Comparison of ENCODE assay signal across 13 cellular contexts in the genomic region with DNA sequence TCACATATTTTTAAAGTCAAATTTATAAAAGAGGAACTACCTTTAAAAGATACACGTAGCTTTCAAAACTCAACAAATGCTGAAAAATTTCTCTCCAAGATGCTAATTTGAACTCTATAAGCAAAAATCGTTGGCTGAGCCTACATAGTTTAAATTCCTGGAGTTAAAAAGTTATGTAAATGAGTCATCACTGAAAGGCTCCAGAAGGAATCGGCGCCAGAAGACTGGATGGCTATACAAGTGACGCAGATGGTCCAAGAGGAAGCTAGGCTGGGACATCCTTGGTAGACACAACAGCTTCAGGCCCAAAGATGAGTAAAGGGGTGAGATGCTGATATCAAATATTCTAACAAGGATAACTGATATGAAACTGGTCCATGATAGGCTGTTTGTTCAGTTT. TPM values are rescaled to one million over a fixed set of nuclear protein-coding genes. Genes with fewer than 3 reads are reported as not detected.
DNase-seq lines count a peak whose midpoint lies in the region; FAIRE-seq and TF ChIP-seq lines count a peak whose summit lies in the region.
"Had no signal": no experiment of that assay in that cellular context is flagged by ENCODE, and none has a peak within 500 bp of the region (broad histone marks: within the 10 kb centered on the region; RNA-seq: fewer than 3 reads in every experiment).

No MANE protein-coding gene starts in this region.

- H3K9me3 ChIP-seq in OCI-LY7 (ENCODE audit: low read length), result no peaks in the 10 kb centered on the region
- H3K9me3 ChIP-seq: upper lobe of left lung had no signal

- no peaks in the 10 kb centered on the region for H3K4me1 ChIP-seq in OCI-LY7 (ENCODE audit: insufficient read depth, low read length, poor library complexity, severe bottlenecking)
- H3K4me1 ChIP-seq: upper lobe of left lung had no signal

- POLR2A ChIA-PET in OCI-LY7 (lab: Charles Lee), result no interaction called here

- H3K4me2 ChIP-seq in OCI-LY7 (ENCODE audit: low read length), result no peak overlapping the region

- BruUV-seq in OCI-LY7 (replicated peaks; lab: Mats Ljungman, UMichigan), result no TSS peak

- H3K9me2 ChIP-seq in OCI-LY7 (ENCODE audit: insufficient read depth, low read length), result no peaks in the 10 kb centered on the region

- no peaks in the 10 kb centered on the region for H3K79me2 ChIP-seq in OCI-LY7 (ENCODE audit: insufficient read depth, low read depth, low read length)

- CTCF ChIA-PET in OCI-LY7 (lab: Charles Lee; ENCODE audit: unreplicated experiment), result no interaction called here

- H3K27ac ChIP-seq in OCI-LY7 (ENCODE audit: low read depth, low read length, poor library complexity, severe bottlenecking), result no peak overlapping the region
- H3K27ac ChIP-seq: upper lobe of left lung had no signal

- no peak for TF ChIP-seq POLR2A in H54 (IDR thresholded peaks at IDR 0.05; ENCODE audit: low read depth, low read length)

- TF ChIP-seq CTCF in OCI-LY7 (conservative IDR thresholded peaks at IDR 0.05; ENCODE audit: low read length), result no peak

- no peak overlapping the region for H3K4me3 ChIP-seq in OCI-LY7 (ENCODE audit: low read depth, low read length, poor library complexity, severe bottlenecking)
- H3K4me3 ChIP-seq: upper lobe of left lung had no signal

- intact Hi-C loops in OCI-LY7 (cut with micrococcal nuclease; ENCODE audit: unreplicated experiment), result loop anchor here (10.0 kb wide), 1 partner anchor 791 kb away; no protein-coding TSS in a partner anchor

- no peaks in the 10 kb centered on the region for H4K20me1 ChIP-seq in OCI-LY7 (ENCODE audit: insufficient read depth, low read length)

- FAIRE-seq in H54 (lab: Jason Lieb, UNC), result peak; percentile 91

- no peak overlapping the region for H2AFZ ChIP-seq in OCI-LY7 (ENCODE audit: low read length)

- DNase-seq in A172 (ENCODE audit: low spot score), result peak; percentile 92
- peak; percentile 51 for DNase-seq in H54 (ENCODE audit: insufficient read length, low spot score)
- peak; percentile 7 for DNase-seq in SW480 (ENCODE audit: low spot score)
- DNase-seq in fibroblast of the conjunctiva (ENCODE audit: low read depth), result peak; percentile 53
- DNase-seq in MV-4-11 (lab: John Stamatoyannopoulos, UW), result no peak
- no peak for DNase-seq in CD1c-positive myeloid dendritic cell (ENCODE audit: extremely low spot score)
- DNase-seq in OCI-LY7 (ENCODE audit: low spot score), result no peak
- no peak for DNase-seq in activated T-cell treated with anti-CD3 and anti-CD28 coated beads, Interleukin-2, amount 50 U/mL, for 1 hour
- DNase-seq: activated CD4-positive, alpha-beta T cell treated with anti-CD3 and anti-CD28 coated beads for 48 hours; DND-41; KBM-7; NCI-H2171; upper lobe of left lung had no signal

- H3K36me3 ChIP-seq in OCI-LY7 (ENCODE audit: insufficient read depth, low read length), result no peaks in the 10 kb centered on the region
- H3K36me3 ChIP-seq: upper lobe of left lung had no signal

RNA-seq across cellular contexts. Expression of gene DNAH6, which starts 22.8 kb away (rescaled TPM):
- 0.02 TPM in 2 replicates for total RNA-seq in A172 (2014; rRNA removed; shearing (Covaris generic))
- total RNA-seq in OCI-LY7 (2014; rRNA removed; shearing (Covaris generic)), result 0.31 and 0.63 TPM in 2 replicates
- total RNA-seq in OCI-LY7 (2022), result 1.6 and 3.4 TPM in 2 replicates

RNA-seq across cellular contexts. Expression of gene SUCLG1, which starts 34.4 kb away (rescaled TPM):
- 120 TPM in 2 replicates for total RNA-seq in A172 (2014; rRNA removed; shearing (Covaris generic))
- 47.5 and 50.6 TPM in 2 replicates for total RNA-seq in OCI-LY7 (2014; rRNA removed; shearing (Covaris generic))
- 62.3 and 66.4 TPM in 2 replicates for total RNA-seq in OCI-LY7 (2022)

Comparison
In these comparisons a context has a peak if more than half of its experiments do, and no peak if none do; other contexts are left out.
1. DNase-seq: peak in A172 (single experiment), H54 (single experiment), SW480 (single experiment) and fibroblast of the conjunctiva (single experiment); none in MV-4-11 (single experiment), CD1c-positive myeloid dendritic cell (single experiment), OCI-LY7 (single experiment) and activated T-cell treated with anti-CD3 and anti-CD28 coated beads, Interleukin-2, amount 50 U/mL, for 1 hour (single experiment).